Comparison of ENCODE assay signal across 8 cellular contexts in the genomic region with DNA sequence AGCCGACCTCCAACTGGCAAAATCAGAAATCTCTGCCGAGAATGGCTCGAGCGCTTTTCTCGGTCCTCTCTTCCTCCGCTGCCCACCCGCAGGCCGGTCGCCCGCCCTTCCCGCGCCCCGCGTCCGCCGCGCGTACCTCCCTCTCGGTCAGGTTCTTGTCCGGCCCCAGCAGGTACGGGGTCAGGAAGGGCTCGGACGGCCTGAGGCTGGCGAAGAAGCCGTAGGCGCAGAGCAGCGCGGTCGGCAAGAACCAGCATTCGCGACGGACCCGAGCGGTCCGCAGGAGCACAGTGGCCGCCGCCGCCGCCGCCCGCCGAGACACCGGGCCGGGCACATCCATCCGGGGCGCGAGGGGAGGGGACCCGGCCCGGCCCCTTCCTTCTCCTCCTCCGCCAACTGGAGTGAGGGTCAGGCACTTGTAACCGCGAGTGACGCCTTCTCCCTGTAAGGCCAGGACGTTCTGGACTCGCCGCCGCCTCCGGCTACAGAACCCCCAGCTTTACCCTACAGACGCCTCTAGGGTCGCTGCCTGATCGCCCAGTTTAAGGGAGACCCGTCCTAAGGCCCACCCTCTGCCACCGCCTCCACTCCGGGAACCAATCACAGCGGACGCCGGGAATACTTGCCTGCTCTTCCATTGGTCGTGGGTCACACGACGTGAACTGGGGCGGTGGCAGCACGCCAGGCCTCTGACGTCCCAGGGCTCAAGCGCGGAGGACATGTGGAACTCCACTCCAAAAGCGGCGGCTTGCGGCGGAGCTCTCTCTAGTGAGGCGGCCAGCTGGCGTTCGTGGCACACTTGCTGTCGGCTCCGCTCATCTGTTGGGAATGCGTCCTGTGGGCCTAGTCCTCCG. TPM values are rescaled to one million over a fixed set of nuclear protein-coding genes. Genes with fewer than 3 reads are reported as not detected.
DNase-seq lines count a peak whose midpoint lies in the region; ATAC-seq and TF ChIP-seq lines count a peak whose summit lies in the region.

A gene with protein sequence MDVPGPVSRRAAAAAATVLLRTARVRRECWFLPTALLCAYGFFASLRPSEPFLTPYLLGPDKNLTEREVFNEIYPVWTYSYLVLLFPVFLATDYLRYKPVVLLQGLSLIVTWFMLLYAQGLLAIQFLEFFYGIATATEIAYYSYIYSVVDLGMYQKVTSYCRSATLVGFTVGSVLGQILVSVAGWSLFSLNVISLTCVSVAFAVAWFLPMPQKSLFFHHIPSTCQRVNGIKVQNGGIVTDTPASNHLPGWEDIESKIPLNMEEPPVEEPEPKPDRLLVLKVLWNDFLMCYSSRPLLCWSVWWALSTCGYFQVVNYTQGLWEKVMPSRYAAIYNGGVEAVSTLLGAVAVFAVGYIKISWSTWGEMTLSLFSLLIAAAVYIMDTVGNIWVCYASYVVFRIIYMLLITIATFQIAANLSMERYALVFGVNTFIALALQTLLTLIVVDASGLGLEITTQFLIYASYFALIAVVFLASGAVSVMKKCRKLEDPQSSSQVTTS (minus strand): TSS at position 518 of the 854 bp plus-strand sequence. CDS start 178 bp downstream, at position 340.

- intact Hi-C loops in PC-3 (cut with micrococcal nuclease), result loop anchor here (1.0 to 10.0 kb wide), 7 partner anchors 12 to 309 kb away; a partner anchor contains a TSS

- H2AFZ ChIP-seq in PC-3 (ENCODE audit: low read length), result peak within 1 kb of the TSS; percentile 79

- H3K27me3 Mint-ChIP-seq in activated T-cell treated with anti-CD3 and anti-CD28 coated beads, Interleukin-2, amount 50 U/mL, for 24 hours, result no peaks in the 10 kb centered on the region

- TF ChIP-seq POLR2A in erythroblast (IDR thresholded peaks at IDR 0.05; ENCODE audit: low read length), result peak; percentile 97

- no peaks in the 10 kb centered on the region for H3F3A ChIP-seq in PC-3 (ENCODE audit: low read length, unreplicated experiment)

- H3K27ac Mint-ChIP-seq in activated T-cell treated with anti-CD3 and anti-CD28 coated beads, Interleukin-2, amount 50 U/mL, for 24 hours, result peak within 1 kb of the TSS; percentile 93

- POLR2A ChIA-PET in PC-3 (lab: Charles Lee; ENCODE audit: unreplicated experiment), result interaction anchor here (0.6 to 1.0 kb wide), 4 partner anchors 26 to 1015 kb away, joined by 3 to 6 read pairs (median 4); no protein-coding TSS in a partner anchor

- 0 out of 2 replicates have a peak, but pooled peaks cover 11% of the 10 kb centered on the region for H4K20me1 ChIP-seq in PC-3 (ENCODE audit: low read length)

- H3K27me3 ChIP-seq in PC-3 (ENCODE audit: low read length) (no peaks in the 10 kb centered on the region), mucosa of rectum (ENCODE audit: control insufficient read depth in 2 of 2, insufficient read depth in 2 of 2, low read length in 2 of 2) (no peaks in the 10 kb centered on the region)

- no TSS peak for BruUV-seq in PC-3 (replicated peaks; lab: Mats Ljungman, UMichigan)

- peak within 1 kb of the TSS; percentile 76 for H3K27ac ChIP-seq in PC-3 (ENCODE audit: low read length)
- H3K27ac ChIP-seq in mucosa of rectum (ENCODE audit: low read depth in 2 of 2, low read length in 2 of 2), result peak within 1 kb of the TSS; percentile 94

- peak within 1 kb of the TSS; percentile 76 for H3K4me3 ChIP-seq in Jurkat, Clone E6-1 (ENCODE audit: low read length)
- peak within 1 kb of the TSS; percentile 76 for H3K4me3 ChIP-seq in PC-3 (ENCODE audit: low read length)
- H3K4me3 ChIP-seq in mucosa of rectum (ENCODE audit: low read length in 2 of 2), result peak within 1 kb of the TSS; percentile 78 to 87

- no peaks in the 10 kb centered on the region for H3K9me3 Mint-ChIP-seq in activated T-cell treated with anti-CD3 and anti-CD28 coated beads, Interleukin-2, amount 50 U/mL, for 24 hours

- CTCF ChIA-PET in PC-3 (lab: Charles Lee), result interaction anchor here (0.6 to 1.4 kb wide), 4 partner anchors 13 to 245 kb away, joined by 3 to 5 read pairs (median 3); no protein-coding TSS in a partner anchor

- H3K9me3 ChIP-seq in PC-3 (ENCODE audit: low read length) (no peaks in the 10 kb centered on the region), mucosa of rectum (ENCODE audit: control insufficient read depth in 2 of 2, low read length in 2 of 2) (no peaks in the 10 kb centered on the region)

- DNase-seq in DMS53 treated with DMSO at 0.1 percent for 48 hours (lab: John Stamatoyannopoulos, UW; ENCODE audit: unreplicated experiment), result peak; percentile 98
- DNase-seq in Jurkat, Clone E6-1 (ENCODE audit: low read depth, low spot score), result peak; percentile 95
- DNase-seq in PC-3, result peak; percentile 100
- DNase-seq in activated T-cell treated with anti-CD3 and anti-CD28 coated beads, Interleukin-2, amount 50 U/mL, for 24 hours, result peak; percentile 91
- DNase-seq in erythroblast (lab: John Stamatoyannopoulos, UW), result peak; percentile 99
- DNase-seq in stimulated activated CD8-positive, alpha-beta memory T cell treated with anti-CD3 and anti-CD28 coated beads, Interleukin-4, amount 100 ng/mL, for 48 hours, result peak; percentile 94

- peaks cover 66% of the 10 kb centered on the region for H3K4me1 Mint-ChIP-seq in activated T-cell treated with anti-CD3 and anti-CD28 coated beads, Interleukin-2, amount 50 U/mL, for 24 hours (ENCODE audit: low read depth)

- TF ChIP-seq CTCF in PC-3 (conservative IDR thresholded peaks at IDR 0.05; ENCODE audit: low read depth, low read length), result peak; percentile 41; the same call in 1 of the 2 replicates

- no peaks in the 10 kb centered on the region for H3K9me2 ChIP-seq in PC-3 (replicated peaks; ENCODE audit: low read length)

- peaks cover 49% of the 10 kb centered on the region for H3K79me2 ChIP-seq in PC-3 (ENCODE audit: low read length)

- H3K4me1 ChIP-seq in PC-3 (ENCODE audit: insufficient read depth, low read length) (peaks cover 45% of the 10 kb centered on the region), mucosa of rectum (ENCODE audit: control insufficient read depth in 2 of 2, insufficient read depth in 2 of 2, low read length in 2 of 2) (peaks cover 17 to 30% of the 10 kb centered on the region in 2 donors)

- peaks cover 26% of the 10 kb centered on the region for H3K36me3 Mint-ChIP-seq in activated T-cell treated with anti-CD3 and anti-CD28 coated beads, Interleukin-2, amount 50 U/mL, for 24 hours (ENCODE audit: low read depth)

- peak within 1 kb of the TSS; percentile 86 for H3K4me3 Mint-ChIP-seq in activated T-cell treated with anti-CD3 and anti-CD28 coated beads, Interleukin-2, amount 50 U/mL, for 24 hours

- H3K4me2 ChIP-seq in PC-3 (ENCODE audit: low read length), result peak within 1 kb of the TSS; percentile 88

- H3K36me3 ChIP-seq in PC-3 (ENCODE audit: low read depth, low read length) (no peaks in the 10 kb centered on the region), mucosa of rectum (ENCODE audit: control insufficient read depth in 2 of 2, insufficient read depth in 2 of 2, low read length in 2 of 2) (no peaks in the 10 kb centered on the region)

- ATAC-seq in GM21619 (IDR thresholded peaks at IDR 0.05; ENCODE audit: unreplicated experiment), result peak; percentile 96
- peak; percentile 94 for ATAC-seq in PC-3

- peak within 1 kb of the TSS; percentile 77 for H3K9ac ChIP-seq in PC-3 (ENCODE audit: low read length)
- H3K9ac ChIP-seq in mucosa of rectum (ENCODE audit: low read depth in 1 of 2, low read length in 2 of 2), result peak within 1 kb of the TSS; percentile 83 to 86

RNA-seq across cellular contexts. Expression of the gene that starts here (rescaled TPM):
- polyA plus RNA-seq in Jurkat, Clone E6-1 (2012; ENCODE audit: insufficient read depth, insufficient read length), result 6.3 TPM
- total RNA-seq in PC-3 (2014; rRNA removed), result 8.6 and 11.0 TPM in 2 replicates

Comparison
In these comparisons a context has a peak if more than half of its experiments do, and no peak if none do; other contexts are left out.
1. Peak in every context shown above with its lines: DNase-seq, ATAC-seq, H3K4me3 ChIP-seq and H3K27ac ChIP-seq.